ENCODE assay signal across 1 cellular context in the genomic region with DNA sequence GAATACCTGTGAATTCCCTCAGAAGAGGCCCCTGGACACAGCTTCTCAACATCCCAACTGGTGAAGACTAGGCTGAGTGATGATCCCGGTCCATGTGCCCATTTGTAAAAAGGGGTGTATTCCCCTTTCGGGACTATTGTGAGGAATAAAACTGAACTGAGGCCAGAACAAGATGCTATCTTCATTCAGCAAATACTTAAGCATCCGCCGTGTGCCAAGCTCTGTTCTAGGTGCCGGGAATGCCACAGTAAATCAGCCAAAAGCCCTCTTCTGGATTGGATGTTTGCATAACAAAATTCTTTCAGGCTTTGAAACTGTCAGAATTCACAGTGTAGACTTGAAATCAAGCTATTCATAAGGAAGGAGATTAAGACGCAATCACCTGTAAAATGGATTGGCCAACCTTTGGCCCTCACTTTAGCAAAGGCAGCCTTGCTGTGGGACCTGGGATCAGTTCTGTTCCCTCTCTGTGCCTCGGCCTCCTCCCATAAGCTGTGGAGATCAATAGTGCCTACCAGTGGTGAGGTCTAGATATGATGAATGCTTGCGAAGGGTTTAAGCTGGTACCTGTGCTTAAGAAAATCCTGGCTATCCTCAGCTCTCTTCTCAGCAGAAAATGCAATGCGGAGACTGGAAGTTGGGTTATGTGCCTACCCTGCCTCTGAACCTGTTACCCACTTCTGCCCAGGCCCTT.
TF ChIP-seq lines count a peak whose summit lies in the region.

No MANE protein-coding gene starts in this region.

TF ChIP-seq in H1, 55 proteins besides CTCF, POLR2A, EP300 and RAD21:
- TF ChIP-seq, protein P1, sequence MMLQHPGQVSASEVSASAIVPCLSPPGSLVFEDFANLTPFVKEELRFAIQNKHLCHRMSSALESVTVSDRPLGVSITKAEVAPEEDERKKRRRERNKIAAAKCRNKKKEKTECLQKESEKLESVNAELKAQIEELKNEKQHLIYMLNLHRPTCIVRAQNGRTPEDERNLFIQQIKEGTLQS (IDR thresholded peaks at IDR 0.05; ENCODE audit: insufficient read depth, low read depth, low read length) = no peak
- no peak for TF ChIP-seq SRF (IDR thresholded peaks at IDR 0.05; ENCODE audit: low read depth, low read length)
- TF ChIP-seq POLR2AphosphoS5 (IDR thresholded peaks at IDR 0.05; ENCODE audit: low read depth, low read length) = no peak
- no peak for TF ChIP-seq SP2 (IDR thresholded peaks at IDR 0.05; ENCODE audit: low read length)
- TF ChIP-seq NRF1 (IDR thresholded peaks at IDR 0.05; ENCODE audit: low read depth, low read length) = no peak
- TF ChIP-seq, protein P2, sequence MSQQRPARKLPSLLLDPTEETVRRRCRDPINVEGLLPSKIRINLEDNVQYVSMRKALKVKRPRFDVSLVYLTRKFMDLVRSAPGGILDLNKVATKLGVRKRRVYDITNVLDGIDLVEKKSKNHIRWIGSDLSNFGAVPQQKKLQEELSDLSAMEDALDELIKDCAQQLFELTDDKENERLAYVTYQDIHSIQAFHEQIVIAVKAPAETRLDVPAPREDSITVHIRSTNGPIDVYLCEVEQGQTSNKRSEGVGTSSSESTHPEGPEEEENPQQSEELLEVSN (IDR thresholded peaks at IDR 0.05) = no peak
